In genomic region chr7:113143486-113144257, GRCh38 we compare ENCODE assay signal across 12 cellular contexts. TPM values are rescaled to one million over a fixed set of nuclear protein-coding genes. Genes with fewer than 3 reads are reported as not detected.
A peak's percentile ranks its signal among the peaks of the same experiment; 100 is the strongest.
DNase-seq lines count a peak whose midpoint lies in the region; ATAC-seq and TF ChIP-seq lines count a peak whose summit lies in the region.
"Had no signal": no experiment of that assay in that cellular context is flagged by ENCODE, and none has a peak within 500 bp of the region (broad histone marks: within the 10 kb centered on the region; RNA-seq: fewer than 3 reads in every experiment).

No MANE protein-coding gene starts in this region.

- no peak for TF ChIP-seq CTCF in brain (conservative IDR thresholded peaks at IDR 0.05)

- peaks cover 3% of the 10 kb centered on the region for H3K27me3 Mint-ChIP-seq in brain
- H3K27me3 Mint-ChIP-seq: type B pancreatic cell had no signal

- ATAC-seq in GM18519 (IDR thresholded peaks at IDR 0.05; ENCODE audit: low FRiP score, unreplicated experiment) (peak; percentile 37), GM21717 (IDR thresholded peaks at IDR 0.05; ENCODE audit: unreplicated experiment) (peak; percentile 79), HG03432 (IDR thresholded peaks at IDR 0.05; ENCODE audit: unreplicated experiment) (peak; percentile 66)
- ATAC-seq: CD8-positive, alpha-beta T cell; esophagus mucosa had no signal

- H3K9me3 Mint-ChIP-seq in brain, result no peaks in the 10 kb centered on the region
- H3K9me3 Mint-ChIP-seq: CD8-positive, alpha-beta T cell; type B pancreatic cell had no signal

- H3K4me1 Mint-ChIP-seq in brain, result peaks cover 40% of the 10 kb centered on the region

- peak overlapping the region in 4 of 5 experiments; percentile 8 to 65 (median 32) for H3K27ac Mint-ChIP-seq in brain
- H3K27ac Mint-ChIP-seq: CD8-positive, alpha-beta T cell; type B pancreatic cell had no signal

- DNase-seq in HuH-7.5 (ENCODE audit: low spot score) (no peak), NCI-H1105 (lab: John Stamatoyannopoulos, UW) (no peak), GOT3 (lab: John Stamatoyannopoulos, UW) (no peak)
- no peak for DNase-seq in activated CD4-positive, alpha-beta T cell treated with anti-CD3 and anti-CD28 coated beads, Interleukin-2, amount 50 U/mL, for 48 hours
- DNase-seq: CD8-positive, alpha-beta T cell; NCI-H446 had no signal

- no peak overlapping the region for H3K4me3 Mint-ChIP-seq in brain
- H3K4me3 Mint-ChIP-seq: CD8-positive, alpha-beta T cell; type B pancreatic cell had no signal

- no peaks in the 10 kb centered on the region for H3K36me3 Mint-ChIP-seq in brain
- H3K36me3 Mint-ChIP-seq: CD8-positive, alpha-beta T cell; type B pancreatic cell had no signal

RNA-seq across cellular contexts. Expression of gene SMIM30, which starts 25.3 kb away (rescaled TPM):
- polyA plus RNA-seq in brain (ENCODE audit: insufficient read depth, low read depth, low replicate concordance), result 32.9 TPM

RNA-seq across cellular contexts. Expression of gene GPR85, which starts 57.0 kb away (rescaled TPM):
- 6.7 TPM for polyA plus RNA-seq in brain (ENCODE audit: insufficient read depth, low read depth, low replicate concordance)
